ENCODE assay signal across 16 cellular contexts in the genomic region with DNA sequence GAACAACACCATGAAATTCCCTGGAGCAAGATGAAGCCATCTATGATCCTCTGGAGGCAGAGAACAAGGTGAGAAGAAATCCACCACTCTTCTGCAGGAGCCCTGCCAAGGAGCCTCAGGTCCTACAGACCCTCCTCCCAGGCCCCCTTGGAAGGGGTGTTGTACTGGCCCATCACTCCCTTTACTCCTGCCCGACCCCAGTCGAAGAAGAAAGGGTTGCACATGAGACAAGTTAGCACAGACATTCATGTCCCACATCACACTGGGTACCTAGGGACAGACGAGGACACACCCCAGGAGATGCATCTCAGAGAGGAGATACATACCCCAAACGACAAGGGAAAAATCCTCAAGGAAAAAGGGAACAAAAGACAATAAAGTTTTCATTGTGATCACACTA.
DNase-seq lines count a peak whose midpoint lies in the region; ATAC-seq and TF ChIP-seq lines count a peak whose summit lies in the region.
"Had no signal": no experiment of that assay in that cellular context is flagged by ENCODE, and none has a peak within 500 bp of the region (broad histone marks: within the 10 kb centered on the region; RNA-seq: fewer than 3 reads in every experiment).

No MANE protein-coding gene starts in this region.

- no peak overlapping the region for H3K27ac Mint-ChIP-seq in activated CD8-positive, alpha-beta memory T cell treated with anti-CD3 and anti-CD28 coated beads, Interleukin-2, amount 10 ng/mL, durations not matched to agents 7 days and 5 days
- H3K27ac Mint-ChIP-seq in osteocyte (ENCODE audit: unreplicated experiment) = no peak overlapping the region
- H3K27ac Mint-ChIP-seq: HFFc6 had no signal

- H3K4me3 Mint-ChIP-seq in activated CD8-positive, alpha-beta memory T cell treated with anti-CD3 and anti-CD28 coated beads, Interleukin-2, amount 10 ng/mL, durations not matched to agents 7 days and 5 days = no peak overlapping the region
- H3K4me3 Mint-ChIP-seq in osteocyte (ENCODE audit: unreplicated experiment) = no peak overlapping the region
- H3K4me3 Mint-ChIP-seq: CD4-positive, alpha-beta memory T cell; HFFc6 had no signal

- ATAC-seq in activated CD8-positive, alpha-beta memory T cell treated with anti-CD3 and anti-CD28 coated beads, Interleukin-2, amount 10 ng/mL, durations not matched to agents 7 days and 5 days = no peak
- no peak for ATAC-seq in left lobe of liver

- no peaks in the 10 kb centered on the region for H3K9me3 ChIP-seq in thyroid gland
- H3K9me3 ChIP-seq: HAP-1 had no signal

- no peak overlapping the region for H3K27ac ChIP-seq in thyroid gland

- intact Hi-C loops in thyroid gland (cut with DNase I) = loop anchor here (10.0 kb wide), 2 partner anchors 167 to 307 kb away; no protein-coding TSS in a partner anchor

- TF ChIP-seq POLR2A in thyroid gland (IDR thresholded peaks at IDR 0.05) = no peak

- H3K4me1 ChIP-seq in thyroid gland = peaks cover 4% of the 10 kb centered on the region in 2 donors
- H3K4me1 ChIP-seq: HAP-1 had no signal

- no peaks in the 10 kb centered on the region for H3K27me3 ChIP-seq in thyroid gland

- no peaks in the 10 kb centered on the region for H3K9me3 Mint-ChIP-seq in activated CD8-positive, alpha-beta memory T cell treated with anti-CD3 and anti-CD28 coated beads, Interleukin-2, amount 10 ng/mL, durations not matched to agents 7 days and 5 days (ENCODE audit: low read depth)
- H3K9me3 Mint-ChIP-seq in osteocyte (ENCODE audit: unreplicated experiment) = no peaks in the 10 kb centered on the region
- H3K9me3 Mint-ChIP-seq: HFFc6 had no signal

- WGBS in thyroid gland, 2 donors = 87 to 90% methylated on average over 4 of the region's 4 CpGs

- peaks cover 0 to 4% of the 10 kb centered on the region in 2 donors for H3K36me3 ChIP-seq in thyroid gland
- H3K36me3 ChIP-seq: HAP-1 had no signal

- H3K27me3 Mint-ChIP-seq in activated CD8-positive, alpha-beta memory T cell treated with anti-CD3 and anti-CD28 coated beads, Interleukin-2, amount 10 ng/mL, durations not matched to agents 7 days and 5 days = no peaks in the 10 kb centered on the region
- no peaks in the 10 kb centered on the region for H3K27me3 Mint-ChIP-seq in osteocyte (ENCODE audit: unreplicated experiment)

- TF ChIP-seq CTCF in osteocyte (IDR thresholded peaks at IDR 0.05) = no peak
- no peak for TF ChIP-seq CTCF in thyroid gland (IDR thresholded peaks at IDR 0.05)

- CTCF ChIA-PET in activated CD8-positive, alpha-beta memory T cell treated with anti-CD3 and anti-CD28 coated beads, Interleukin-2, amount 10 ng/mL, durations not matched to agents 7 days and 5 days (lab: Charles Lee) = no interaction called here

- no peaks in the 10 kb centered on the region for H3K4me1 Mint-ChIP-seq in activated CD8-positive, alpha-beta memory T cell treated with anti-CD3 and anti-CD28 coated beads, Interleukin-2, amount 10 ng/mL, durations not matched to agents 7 days and 5 days
- peaks cover 48% of the 10 kb centered on the region for H3K4me1 Mint-ChIP-seq in osteocyte (ENCODE audit: unreplicated experiment)
- H3K4me1 Mint-ChIP-seq: CD4-positive, alpha-beta memory T cell had no signal

- DNase-seq in activated CD8-positive, alpha-beta memory T cell treated with anti-CD3 and anti-CD28 coated beads, Interleukin-2, amount 10 ng/mL, durations not matched to agents 7 days and 5 days = peak; percentile 29
- DNase-seq in activated CD8-positive, alpha-beta memory T cell treated with anti-CD3 and anti-CD28 coated beads, Interleukin-2, amount 50 U/mL, for 4 hours = no peak
- peak; percentile 6 for DNase-seq in left lobe of liver (ENCODE audit: low spot score)
- peak; percentile 62 for DNase-seq in osteocyte (ENCODE audit: extremely low spot score, unreplicated experiment)
- no peak for DNase-seq in activated naive CD4-positive, alpha-beta T cell treated with Interleukin-2 at 50 U/mL for 16 hours
- no peak for DNase-seq in thyroid gland
- DNase-seq: C1 segment of cervical spinal cord; Calu3; CD4-positive, alpha-beta memory T cell; COR-L47; DMS53; DMS79 treated with DMSO at 0.1 percent for 48 hours; GF-D8; GOT3; HFFc6 had no signal

- H3K36me3 Mint-ChIP-seq in activated CD8-positive, alpha-beta memory T cell treated with anti-CD3 and anti-CD28 coated beads, Interleukin-2, amount 10 ng/mL, durations not matched to agents 7 days and 5 days = no peaks in the 10 kb centered on the region
- H3K36me3 Mint-ChIP-seq in osteocyte (ENCODE audit: unreplicated experiment) = peaks cover 14% of the 10 kb centered on the region
- H3K36me3 Mint-ChIP-seq: CD4-positive, alpha-beta memory T cell had no signal

- H3K4me3 ChIP-seq in thyroid gland (replicated peaks in 1 of 3) = no peak overlapping the region
- H3K4me3 ChIP-seq: HAP-1 had no signal

Comparison
In these comparisons a context has a peak if more than half of its experiments do, and no peak if none do; other contexts are left out.
1. DNase-seq: peak in activated CD8-positive, alpha-beta memory T cell treated with anti-CD3 and anti-CD28 coated beads, Interleukin-2, amount 10 ng/mL, durations not matched to agents 7 days and 5 days (single experiment), left lobe of liver (single experiment) and osteocyte (single experiment); none in activated CD8-positive, alpha-beta memory T cell treated with anti-CD3 and anti-CD28 coated beads, Interleukin-2, amount 50 U/mL, for 4 hours (single experiment), activated naive CD4-positive, alpha-beta T cell treated with Interleukin-2 at 50 U/mL for 16 hours (single experiment) and thyroid gland (0 of 2).